In the genomic region with DNA sequence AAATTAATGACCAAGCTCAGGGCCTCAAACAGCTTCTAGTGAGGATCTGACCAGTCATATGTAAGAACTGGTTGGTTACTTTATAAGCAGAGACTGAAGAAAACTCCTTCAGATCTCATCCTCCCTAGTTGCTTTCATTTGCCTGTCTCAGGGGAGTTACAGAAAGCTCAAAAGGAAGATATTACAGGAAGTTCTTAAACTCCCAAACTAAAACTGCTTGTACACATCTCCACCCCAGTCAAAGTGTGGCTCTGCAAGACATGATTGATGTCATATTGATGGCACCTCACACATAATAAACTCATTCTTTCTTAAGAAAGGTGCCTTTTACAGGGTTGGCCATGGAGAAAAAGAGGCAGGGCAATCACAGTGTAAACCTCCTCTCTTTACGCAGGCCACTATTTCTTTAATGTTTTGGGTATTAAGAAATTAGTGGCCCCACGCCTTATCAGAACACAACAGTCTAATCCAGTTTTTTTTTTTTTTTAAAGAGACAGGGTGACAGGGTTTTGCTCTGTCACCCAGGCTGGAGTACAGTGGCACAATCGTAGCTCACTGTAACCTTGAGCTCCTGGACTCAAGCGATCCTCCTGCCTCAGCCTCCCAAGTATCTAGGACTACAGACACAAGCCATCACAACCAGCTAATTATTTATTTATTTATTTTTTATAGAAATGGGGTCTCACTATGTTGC, we compare ENCODE assay signal across 8 cellular contexts.
DNase-seq lines count a peak whose midpoint lies in the region; ATAC-seq and TF ChIP-seq lines count a peak whose summit lies in the region.

No MANE protein-coding gene starts in this region.

- ATAC-seq in GM18867 (IDR thresholded peaks at IDR 0.05; ENCODE audit: unreplicated experiment): peak; percentile 73
- ATAC-seq in HG02798 (IDR thresholded peaks at IDR 0.05; ENCODE audit: poor library complexity, unreplicated experiment): peak; percentile 65

- H3K27me3 Mint-ChIP-seq in type B pancreatic cell (no peaks in the 10 kb centered on the region), endothelial cell (ENCODE audit: unreplicated experiment) (no peaks in the 10 kb centered on the region)

- peak; percentile 32 for DNase-seq in RPMI8226
- peak; percentile 69 for DNase-seq in fibroblast of peridontal ligament (ENCODE audit: extremely low read depth)
- DNase-seq in type B pancreatic cell (ENCODE audit: extremely low spot score, unreplicated experiment): no peak
- DNase-seq in endothelial cell (ENCODE audit: low spot score): no peak
- DNase-seq in NCI-H82 (lab: John Stamatoyannopoulos, UW): no peak
- no peak for DNase-seq in epidermal melanocyte (ENCODE audit: insufficient read length, low spot score)

- TF ChIP-seq CTCF in type B pancreatic cell (conservative IDR thresholded peaks at IDR 0.05) (no peak), endothelial cell (IDR thresholded peaks at IDR 0.05; ENCODE audit: unreplicated experiment) (no peak)

- H3K36me3 Mint-ChIP-seq in type B pancreatic cell (peaks cover 15% of the 10 kb centered on the region), endothelial cell (ENCODE audit: low read depth, unreplicated experiment) (peaks cover 14% of the 10 kb centered on the region)

- H3K4me1 Mint-ChIP-seq in type B pancreatic cell (ENCODE audit: unreplicated experiment) (peaks cover 4% of the 10 kb centered on the region), endothelial cell (ENCODE audit: unreplicated experiment) (peaks cover 8% of the 10 kb centered on the region)

- H3K27ac Mint-ChIP-seq in type B pancreatic cell (peak overlapping the region; percentile 97), endothelial cell (ENCODE audit: unreplicated experiment) (no peak overlapping the region)

- H3K4me3 Mint-ChIP-seq in type B pancreatic cell (peak overlapping the region; percentile 30), endothelial cell (ENCODE audit: unreplicated experiment) (no peak overlapping the region)

- peaks cover 2% of the 10 kb centered on the region for H3K9me3 Mint-ChIP-seq in type B pancreatic cell
- H3K9me3 Mint-ChIP-seq in endothelial cell (ENCODE audit: unreplicated experiment): no peaks in the 10 kb centered on the region

Comparison
In these comparisons a context has a peak if more than half of its experiments do, and no peak if none do; other contexts are left out.
1. DNase-seq: peak in RPMI8226 (single experiment) and fibroblast of peridontal ligament (single experiment); none in type B pancreatic cell (single experiment), endothelial cell (single experiment), NCI-H82 (single experiment) and epidermal melanocyte (single experiment).